10 cellular contexts compared by ENCODE assay signal in genomic region chr1:117826551-117827078, GRCh38.
DNase-seq lines count a peak whose midpoint lies in the region; ATAC-seq, FAIRE-seq and TF ChIP-seq lines count a peak whose summit lies in the region.
"Had no signal": no experiment of that assay in that cellular context is flagged by ENCODE, and none has a peak within 500 bp of the region (broad histone marks: within the 10 kb centered on the region; RNA-seq: fewer than 3 reads in every experiment).

No MANE protein-coding gene starts in this region.

- no peaks in the 10 kb centered on the region for H3K4me1 Mint-ChIP-seq in activated naive CD4-positive, alpha-beta T cell treated with anti-CD3 and anti-CD28 coated beads for 36 hours (ENCODE audit: low read depth)
- no peaks in the 10 kb centered on the region for H3K4me1 Mint-ChIP-seq in glutamatergic neuron (ENCODE audit: low read depth, unreplicated experiment)

- WGBS in psoas muscle, 3 donors, result 28 to 45% (median 38%) methylated on average over 1 of the region's 1 CpG

- ATAC-seq in psoas muscle (peak; percentile 56 to 72 (median 69)), HG03432 (IDR thresholded peaks at IDR 0.05; ENCODE audit: unreplicated experiment) (no peak)

- no peaks in the 10 kb centered on the region for H3K36me3 Mint-ChIP-seq in activated naive CD4-positive, alpha-beta T cell treated with anti-CD3 and anti-CD28 coated beads for 36 hours (ENCODE audit: low read depth)
- H3K36me3 Mint-ChIP-seq in glutamatergic neuron (ENCODE audit: unreplicated experiment), result peaks cover 6% of the 10 kb centered on the region

- H3K36me3 ChIP-seq in psoas muscle (ENCODE audit: insufficient read depth in 1 of 2, low read depth in 1 of 2), result no peaks in the 10 kb centered on the region

- H3K27ac ChIP-seq in psoas muscle, result no peak overlapping the region

- H3K9me3 Mint-ChIP-seq in activated naive CD4-positive, alpha-beta T cell treated with anti-CD3 and anti-CD28 coated beads for 36 hours, result peaks cover 6% of the 10 kb centered on the region
- no peaks in the 10 kb centered on the region for H3K9me3 Mint-ChIP-seq in glutamatergic neuron (ENCODE audit: unreplicated experiment)

- CTCF ChIA-PET in activated naive CD4-positive, alpha-beta T cell treated with anti-CD3 and anti-CD28 coated beads for 36 hours (lab: Charles Lee), result no interaction called here

- no peak overlapping the region for H3K4me3 ChIP-seq in fibroblast of pulmonary artery (replicated peaks; ENCODE audit: low read depth, low read length)
- no peak overlapping the region for H3K4me3 ChIP-seq in psoas muscle

- peaks cover 13% of the 10 kb centered on the region for H3K27me3 Mint-ChIP-seq in activated naive CD4-positive, alpha-beta T cell treated with anti-CD3 and anti-CD28 coated beads for 36 hours (ENCODE audit: low read depth)
- no peaks in the 10 kb centered on the region for H3K27me3 Mint-ChIP-seq in glutamatergic neuron (ENCODE audit: unreplicated experiment)

- no peaks in the 10 kb centered on the region for H3K9me3 ChIP-seq in psoas muscle

- no peaks in the 10 kb centered on the region for H3K27me3 ChIP-seq in psoas muscle (ENCODE audit: insufficient read depth in 3 of 3, low read length in 2 of 3)

- TF ChIP-seq CTCF in fibroblast of pulmonary artery (IDR thresholded peaks at IDR 0.05; ENCODE audit: low read length, missing control alignments) (no peak), psoas muscle (IDR thresholded peaks at IDR 0.05) (no peak), glutamatergic neuron (IDR thresholded peaks at IDR 0.05; ENCODE audit: partially characterized antibody, unreplicated experiment) (no peak)

- peaks cover 9% of the 10 kb centered on the region for H3K4me1 ChIP-seq in psoas muscle

- intact Hi-C loops in psoas muscle (cut with DNase I), result no loop called here
- intact Hi-C loops in activated naive CD4-positive, alpha-beta T cell treated with anti-CD3 and anti-CD28 coated beads for 36 hours (cut with micrococcal nuclease), result no loop called here

- no peak overlapping the region for H3K27ac Mint-ChIP-seq in activated naive CD4-positive, alpha-beta T cell treated with anti-CD3 and anti-CD28 coated beads for 36 hours
- no peak overlapping the region for H3K27ac Mint-ChIP-seq in glutamatergic neuron (ENCODE audit: unreplicated experiment)

- no peak overlapping the region for H3K4me3 Mint-ChIP-seq in activated naive CD4-positive, alpha-beta T cell treated with anti-CD3 and anti-CD28 coated beads for 36 hours
- H3K4me3 Mint-ChIP-seq in glutamatergic neuron (ENCODE audit: unreplicated experiment), result no peak overlapping the region

- peak; percentile 82 for FAIRE-seq in RCC 7860 (lab: Jason Lieb, UNC)

- DNase-seq in Daoy (ENCODE audit: low read depth), result peak; percentile 90
- DNase-seq in RCC 7860 (ENCODE audit: low spot score), result peak; percentile 70
- DNase-seq in fibroblast of pulmonary artery (ENCODE audit: low read depth), result peak; percentile 80
- peak; percentile 44 to 60 for DNase-seq in psoas muscle
- DNase-seq in NCI-H748 (lab: John Stamatoyannopoulos, UW; ENCODE audit: unreplicated experiment), result no peak
- no peak for DNase-seq in activated naive CD4-positive, alpha-beta T cell treated with anti-CD3 and anti-CD28 coated beads for 36 hours
- no peak for DNase-seq in glutamatergic neuron
- DNase-seq: activated CD8-positive, alpha-beta memory T cell treated with anti-CD3 and anti-CD28 coated beads for 24 hours; NCI-H510A treated with DMSO at 0.1 percent for 48 hours had no signal

Comparison
In these comparisons a context has a peak if more than half of its experiments do, and no peak if none do; other contexts are left out.
1. DNase-seq: peak in Daoy (single experiment), RCC 7860 (single experiment), fibroblast of pulmonary artery (single experiment) and psoas muscle (2 of 2); none in NCI-H748 (single experiment), activated naive CD4-positive, alpha-beta T cell treated with anti-CD3 and anti-CD28 coated beads for 36 hours (single experiment) and glutamatergic neuron (single experiment).